ENCODE assay signal across 15 cellular contexts in the genomic region with DNA sequence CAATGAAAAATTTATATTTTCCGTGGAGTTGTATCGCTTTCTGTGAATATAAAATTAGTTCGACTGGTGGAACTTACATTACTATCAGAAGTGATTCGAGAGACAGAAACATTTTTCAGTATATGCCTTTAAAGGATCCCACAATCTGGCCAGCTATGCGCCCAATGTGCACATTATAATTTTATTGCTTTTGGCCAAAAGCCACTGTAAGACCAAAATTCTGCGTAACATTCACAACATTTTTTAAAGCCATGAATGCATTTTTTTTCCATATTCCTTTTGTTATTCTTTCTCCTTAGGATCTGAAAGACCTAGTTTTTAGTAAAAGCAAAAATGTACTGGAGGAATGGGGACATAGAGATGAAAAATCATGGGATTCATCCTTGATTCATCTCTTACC.
A peak's percentile ranks its signal among the peaks of the same experiment; 100 is the strongest.
DNase-seq lines count a peak whose midpoint lies in the region; ATAC-seq and TF ChIP-seq lines count a peak whose summit lies in the region.
"Had no signal": no experiment of that assay in that cellular context is flagged by ENCODE, and none has a peak within 500 bp of the region (broad histone marks: within the 10 kb centered on the region; RNA-seq: fewer than 3 reads in every experiment).

No MANE protein-coding gene starts in this region.

- H3K4me3 ChIP-seq in brain microvascular endothelial cell (ENCODE audit: low read depth, low read length) (no peak overlapping the region), fibroblast of the aortic adventitia (ENCODE audit: low read depth, low read length) (no peak overlapping the region), lower lobe of right lung (no peak overlapping the region)
- H3K4me3 ChIP-seq: GM23248 had no signal

- DNase-seq in HFFc6 = peak; percentile 27
- DNase-seq in brain microvascular endothelial cell = peak; percentile 16
- DNase-seq in fibroblast of the aortic adventitia (ENCODE audit: low read depth) = peak; percentile 9
- DNase-seq in lower lobe of right lung = no peak
- DNase-seq in SIG-M5 (lab: John Stamatoyannopoulos, UW) = no peak
- no peak for DNase-seq in stimulated activated CD4-positive, alpha-beta T cell treated with anti-CD3 and anti-CD28 coated beads, Interleukin-4, amount 100 ng/mL, for 24 hours
- DNase-seq: BE2C; CD4-positive, alpha-beta memory T cell; DMS79; GDM1; GM23248 had no signal

- no peaks in the 10 kb centered on the region for H3K9me3 ChIP-seq in lower lobe of right lung
- H3K9me3 ChIP-seq: BE2C had no signal

- in situ Hi-C loops in brain microvascular endothelial cell (cut with HindIII; ENCODE audit: low pct_ligation_motif_present, low sequenced_read_pairs) = no loop called here

- ATAC-seq in lower lobe of right lung (no peak), GM19023 (IDR thresholded peaks at IDR 0.05; ENCODE audit: unreplicated experiment) (no peak)
- ATAC-seq: HCT116 had no signal

- H3K4me3 Mint-ChIP-seq in HFFc6 = peak overlapping the region; percentile 0; the same call in 1 of the 2 replicates
- H3K4me3 Mint-ChIP-seq: CD4-positive, alpha-beta memory T cell; IgD-negative memory B cell had no signal

- peaks cover 5% of the 10 kb centered on the region for H3K27me3 Mint-ChIP-seq in HFFc6 (ENCODE audit: insufficient read depth)

- H3K27ac ChIP-seq in brain microvascular endothelial cell (no peak overlapping the region), lower lobe of right lung (no peak overlapping the region)
- H3K27ac ChIP-seq: C4-2B, GM23248 had no signal

- peaks cover 4% of the 10 kb centered on the region; the same call in 1 of the 2 replicates for H3K9me3 Mint-ChIP-seq in HFFc6

- H3K27ac Mint-ChIP-seq in HFFc6 = peak overlapping the region; percentile 3; the same call in 1 of the 2 replicates
- H3K27ac Mint-ChIP-seq: IgD-negative memory B cell had no signal

- peaks cover 67% of the 10 kb centered on the region for H3K4me1 Mint-ChIP-seq in HFFc6 (ENCODE audit: low read depth)
- H3K4me1 Mint-ChIP-seq: IgD-negative memory B cell had no signal

- H3K36me3 Mint-ChIP-seq in HFFc6 (ENCODE audit: low read depth) = no peaks in the 10 kb centered on the region; the same call in 1 of the 2 replicates
- H3K36me3 Mint-ChIP-seq: CD4-positive, alpha-beta memory T cell; IgD-negative memory B cell had no signal

- no peaks in the 10 kb centered on the region for H3K27me3 ChIP-seq in brain microvascular endothelial cell (replicated peaks)
- no peaks in the 10 kb centered on the region for H3K27me3 ChIP-seq in lower lobe of right lung (ENCODE audit: low read depth)
- H3K27me3 ChIP-seq: BE2C had no signal

- intact Hi-C loops in lower lobe of right lung (cut with DNase I) = no loop called here

- H3K36me3 ChIP-seq in brain microvascular endothelial cell (replicated peaks) (no peaks in the 10 kb centered on the region), lower lobe of right lung (no peaks in the 10 kb centered on the region)
- H3K36me3 ChIP-seq: BE2C had no signal

- TF ChIP-seq CTCF in HFFc6 (IDR thresholded peaks at IDR 0.05) = no peak
- TF ChIP-seq CTCF in brain microvascular endothelial cell (IDR thresholded peaks at IDR 0.05; ENCODE audit: low read depth, low read length, missing control alignments) = no peak
- no peak for TF ChIP-seq CTCF in fibroblast of the aortic adventitia (IDR thresholded peaks at IDR 0.05; ENCODE audit: insufficient read depth, low read length)
- TF ChIP-seq CTCF in lower lobe of right lung (IDR thresholded peaks at IDR 0.05) = no peak

- no peaks in the 10 kb centered on the region for H3K4me1 ChIP-seq in lower lobe of right lung
- H3K4me1 ChIP-seq: BE2C had no signal

Comparison
In these comparisons a context has a peak if more than half of its experiments do, and no peak if none do; other contexts are left out.
1. DNase-seq: peak in HFFc6 (single experiment), brain microvascular endothelial cell (single experiment) and fibroblast of the aortic adventitia (single experiment); none in lower lobe of right lung (single experiment), SIG-M5 (single experiment) and stimulated activated CD4-positive, alpha-beta T cell treated with anti-CD3 and anti-CD28 coated beads, Interleukin-4, amount 100 ng/mL, for 24 hours (single experiment).